In the genomic region with DNA sequence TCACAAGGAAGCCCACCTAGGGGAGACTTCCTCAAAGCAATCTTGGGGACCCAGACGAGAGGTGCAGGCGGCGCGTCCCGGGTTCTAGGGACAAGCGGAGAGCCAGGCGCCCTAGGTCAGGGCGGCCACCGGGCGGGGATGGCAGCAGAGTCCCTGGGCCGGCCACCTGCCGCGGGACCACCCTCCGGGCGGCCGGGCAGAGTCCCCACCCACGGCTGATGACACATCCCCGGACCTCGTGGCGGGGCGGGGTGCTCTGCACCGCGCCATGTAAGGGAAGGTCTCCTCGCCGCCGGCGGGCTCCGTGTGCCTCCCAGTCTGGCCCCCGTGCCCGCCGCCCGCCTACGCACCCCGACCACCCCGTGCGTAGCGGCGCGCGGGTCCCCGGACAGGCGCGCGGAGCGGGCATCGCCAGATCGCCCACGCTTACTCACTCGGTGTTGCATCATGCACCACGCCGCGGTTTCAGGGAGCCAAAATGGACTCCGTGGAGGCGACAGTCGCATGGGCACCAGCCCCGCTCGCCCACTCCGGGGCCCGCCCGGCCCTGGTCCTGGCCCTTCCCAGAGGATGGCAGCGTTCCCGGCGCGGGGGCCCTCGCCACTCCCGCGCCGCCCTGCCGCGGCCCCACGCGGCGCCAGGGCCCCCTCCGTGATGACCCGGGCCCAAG, we compare ENCODE assay signal across 1 cellular context.
TF ChIP-seq lines count a peak whose summit lies in the region.

No MANE protein-coding gene starts in this region.

TF ChIP-seq in SK-N-SH treated with all-trans-retinoic acid at 6 μM for 48 hours, 23 proteins besides CTCF, POLR2A, EP300 and RAD21 (continued from another document):
- TF ChIP-seq, protein P1, sequence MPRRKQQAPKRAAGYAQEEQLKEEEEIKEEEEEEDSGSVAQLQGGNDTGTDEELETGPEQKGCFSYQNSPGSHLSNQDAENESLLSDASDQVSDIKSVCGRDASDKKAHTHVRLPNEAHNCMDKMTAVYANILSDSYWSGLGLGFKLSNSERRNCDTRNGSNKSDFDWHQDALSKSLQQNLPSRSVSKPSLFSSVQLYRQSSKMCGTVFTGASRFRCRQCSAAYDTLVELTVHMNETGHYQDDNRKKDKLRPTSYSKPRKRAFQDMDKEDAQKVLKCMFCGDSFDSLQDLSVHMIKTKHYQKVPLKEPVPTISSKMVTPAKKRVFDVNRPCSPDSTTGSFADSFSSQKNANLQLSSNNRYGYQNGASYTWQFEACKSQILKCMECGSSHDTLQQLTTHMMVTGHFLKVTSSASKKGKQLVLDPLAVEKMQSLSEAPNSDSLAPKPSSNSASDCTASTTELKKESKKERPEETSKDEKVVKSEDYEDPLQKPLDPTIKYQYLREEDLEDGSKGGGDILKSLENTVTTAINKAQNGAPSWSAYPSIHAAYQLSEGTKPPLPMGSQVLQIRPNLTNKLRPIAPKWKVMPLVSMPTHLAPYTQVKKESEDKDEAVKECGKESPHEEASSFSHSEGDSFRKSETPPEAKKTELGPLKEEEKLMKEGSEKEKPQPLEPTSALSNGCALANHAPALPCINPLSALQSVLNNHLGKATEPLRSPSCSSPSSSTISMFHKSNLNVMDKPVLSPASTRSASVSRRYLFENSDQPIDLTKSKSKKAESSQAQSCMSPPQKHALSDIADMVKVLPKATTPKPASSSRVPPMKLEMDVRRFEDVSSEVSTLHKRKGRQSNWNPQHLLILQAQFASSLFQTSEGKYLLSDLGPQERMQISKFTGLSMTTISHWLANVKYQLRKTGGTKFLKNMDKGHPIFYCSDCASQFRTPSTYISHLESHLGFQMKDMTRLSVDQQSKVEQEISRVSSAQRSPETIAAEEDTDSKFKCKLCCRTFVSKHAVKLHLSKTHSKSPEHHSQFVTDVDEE (CRISPR knock-in tag; IDR thresholded peaks at IDR 0.05): no peak
- TF ChIP-seq ARNTL (CRISPR knock-in tag; IDR thresholded peaks at IDR 0.05; ENCODE audit: borderline replicate concordance, low read depth) (no peak), SNAI2 (CRISPR knock-in tag; IDR thresholded peaks at IDR 0.05) (no peak)
